ENCODE assay signal across 8 cellular contexts in genomic region chr22:42367980-42368378, GRCh38.
A peak's percentile ranks its signal among the peaks of the same experiment; 100 is the strongest.
DNase-seq lines count a peak whose midpoint lies in the region; ATAC-seq and TF ChIP-seq lines count a peak whose summit lies in the region.

No MANE protein-coding gene starts in this region.

- no peak overlapping the region for H2BK15ac ChIP-seq in H9 (ENCODE audit: low read depth, low read length)

- in situ Hi-C loops in mammary epithelial cell (cut with MboI; ENCODE audit: low sequenced_read_pairs in 2 of 2), result no loop called here

- no peaks in the 10 kb centered on the region for H3K9me3 ChIP-seq in A673 (ENCODE audit: low read depth, low read length, poor library complexity, severe bottlenecking)
- no peaks in the 10 kb centered on the region for H3K9me3 ChIP-seq in H9 (ENCODE audit: control insufficient read depth, low read depth, low read length)
- no peaks in the 10 kb centered on the region for H3K9me3 ChIP-seq in mammary epithelial cell (replicated peaks; ENCODE audit: insufficient read depth, low read length)
- no peaks in the 10 kb centered on the region for H3K9me3 ChIP-seq in mucosa of descending colon

- H2AK5ac ChIP-seq in H9 (ENCODE audit: insufficient read length, low read length), result no peak overlapping the region

- peaks cover 38% of the 10 kb centered on the region for H3K27me3 Mint-ChIP-seq in H9 (ENCODE audit: low read depth)

- H3K79me2 ChIP-seq in H9 (ENCODE audit: insufficient read depth, low read length), result peaks cover 2% of the 10 kb centered on the region; the same call in 1 of the 2 replicates
- H3K79me2 ChIP-seq in mammary epithelial cell (ENCODE audit: insufficient read depth, low read length), result no peaks in the 10 kb centered on the region

- H3K23me2 ChIP-seq in H9 (ENCODE audit: insufficient read length, low read depth, low read length, poor library complexity, severe bottlenecking), result peaks cover 14% of the 10 kb centered on the region

- H3K56ac ChIP-seq in H9 (ENCODE audit: insufficient read length, low read depth, low read length), result no peak overlapping the region

- peaks cover 0 to 7% (median 3%) of the 10 kb centered on the region in 3 experiments; a peak in 3 of 7 replicates for H3K36me3 Mint-ChIP-seq in H9 (ENCODE audit: insufficient read depth in 1 of 3, low read depth in 3 of 3)

- peak overlapping the region; percentile 71 to 86 for H3K4me3 Mint-ChIP-seq in H9

- no peak overlapping the region for H4K91ac ChIP-seq in H9 (ENCODE audit: insufficient read length, low read depth, low read length)

- H3K27ac ChIP-seq in A673 (ENCODE audit: low read depth, low read length, poor library complexity, severe bottlenecking), result no peak overlapping the region
- H3K27ac ChIP-seq in H9 (ENCODE audit: insufficient read length, low read depth, low read length), result no peak overlapping the region
- no peak overlapping the region for H3K27ac ChIP-seq in mammary epithelial cell (ENCODE audit: insufficient read depth, low read depth, low read length)

- H3K36me3 ChIP-seq in A673 (ENCODE audit: insufficient read depth, low read length, poor library complexity, severe bottlenecking), result no peaks in the 10 kb centered on the region
- no peaks in the 10 kb centered on the region for H3K36me3 ChIP-seq in mammary epithelial cell (ENCODE audit: insufficient read depth, low read length)
- no peaks in the 10 kb centered on the region for H3K36me3 ChIP-seq in mucosa of descending colon (ENCODE audit: low read depth)

- H3K79me1 ChIP-seq in H9 (ENCODE audit: insufficient read depth, low read depth, low read length, poor library complexity, severe bottlenecking), result no peaks in the 10 kb centered on the region

- H3K27ac Mint-ChIP-seq in H9, result no peak overlapping the region; a peak in 1 of 7 replicates

- peak; percentile 1 for ATAC-seq in mucosa of descending colon
- ATAC-seq in HG03097 (IDR thresholded peaks at IDR 0.05; ENCODE audit: low FRiP score, unreplicated experiment), result no peak
- ATAC-seq in GM18861 (IDR thresholded peaks at IDR 0.05; ENCODE audit: unreplicated experiment), result no peak

- H3K23ac ChIP-seq in H9 (ENCODE audit: insufficient read length, low read depth, low read length), result no peak overlapping the region

- H4K5ac ChIP-seq in H9 (ENCODE audit: insufficient read length, low read depth, low read length), result no peak overlapping the region

- H3K9ac ChIP-seq in H9 (ENCODE audit: extremely low read depth, insufficient read length, low read length) (peak overlapping the region; percentile 45), mammary epithelial cell (ENCODE audit: insufficient read depth, low read length) (no peak overlapping the region)

- no peak overlapping the region for H3K4ac ChIP-seq in H9 (ENCODE audit: low read depth, low read length)

- peaks cover 5% of the 10 kb centered on the region for H3K27me3 ChIP-seq in A673 (replicated peaks; ENCODE audit: insufficient read depth, low read depth, low read length, poor library complexity)
- no peaks in the 10 kb centered on the region for H3K27me3 ChIP-seq in H9 (ENCODE audit: insufficient read depth, low read length)
- H3K27me3 ChIP-seq in mammary epithelial cell (ENCODE audit: insufficient read depth, low read length), result peaks cover 3% of the 10 kb centered on the region

- dilution Hi-C loops in mammary epithelial cell (cut with HindIII; ENCODE audit: low sequenced_read_pairs), result loop anchor here (5.0 kb wide), 1 partner anchor 36 kb away; no protein-coding TSS in a partner anchor

- H3K4me1 ChIP-seq in A673 (ENCODE audit: insufficient read depth, low read length, poor library complexity, severe bottlenecking), result peaks cover 46% of the 10 kb centered on the region
- peaks cover 13% of the 10 kb centered on the region; the same call in 1 of the 2 replicates for H3K4me1 ChIP-seq in H9 (ENCODE audit: insufficient read depth, low read length)
- peaks cover 21% of the 10 kb centered on the region for H3K4me1 ChIP-seq in mammary epithelial cell (ENCODE audit: insufficient read depth, low read length)
- peaks cover 6% of the 10 kb centered on the region for H3K4me1 ChIP-seq in mucosa of descending colon (ENCODE audit: low read depth)

- CTCF ChIA-PET in A673 (lab: Charles Lee), result no interaction called here
- CTCF ChIA-PET in mammary epithelial cell (lab: Charles Lee; ENCODE audit: low non-redundant PET), result no interaction called here

- no peaks in the 10 kb centered on the region for H4K20me1 ChIP-seq in H9 (ENCODE audit: control insufficient read depth, insufficient read depth, insufficient read length)
- H4K20me1 ChIP-seq in mammary epithelial cell (ENCODE audit: insufficient read depth, low read length), result no peaks in the 10 kb centered on the region

- H3K18ac ChIP-seq in H9 (ENCODE audit: insufficient read length, low read depth, low read length), result no peak overlapping the region

- H4K8ac ChIP-seq in H9 (replicated peaks; ENCODE audit: insufficient read length, low read depth, low read length), result no peak overlapping the region

- H2BK120ac ChIP-seq in H9 (ENCODE audit: low read depth, low read length, poor library complexity, severe bottlenecking), result no peak overlapping the region

- H3K4me1 Mint-ChIP-seq in H9, result peaks cover 55 to 68% of the 10 kb centered on the region in 2 experiments

- POLR2A ChIA-PET in A673 (lab: Charles Lee; ENCODE audit: low non-redundant PET), result no interaction called here

- H2BK20ac ChIP-seq in H9 (ENCODE audit: low read depth, low read length, poor library complexity, severe bottlenecking), result no peak overlapping the region

- H2BK12ac ChIP-seq in H9 (ENCODE audit: insufficient read length, low read depth, low read length), result no peak overlapping the region

- intact Hi-C loops in A673 (cut with micrococcal nuclease; ENCODE audit: unreplicated experiment) (loop anchor here (5.0 kb wide), 2 partner anchors 69 to 96 kb away; partner anchors contain the start of gene TCF20), mammary epithelial cell (cut with micrococcal nuclease) (loop anchor here (5.0 kb wide), 1 partner anchor 46 kb away; no protein-coding TSS in a partner anchor), mucosa of descending colon (cut with DNase I, micrococcal nuclease) (no loop called here)

- TF ChIP-seq CTCF in A673 (conservative IDR thresholded peaks at IDR 0.05; ENCODE audit: low read depth, low read length) (0 out of 2 replicates have a peak, but pooled peaks have one; percentile 9), H9 (conservative IDR thresholded peaks at IDR 0.05) (no peak), mammary epithelial cell (conservative IDR thresholded peaks at IDR 0.05 in 1 of 2, IDR thresholded peaks at IDR 0.05 in 1 of 2; ENCODE audit: extremely low read depth in 1 of 2, insufficient read depth in 1 of 2, low read depth in 1 of 2, low read length in 2 of 2) (no peak), mucosa of descending colon (IDR thresholded peaks at IDR 0.05) (no peak)

- H2AFZ ChIP-seq in H9 (ENCODE audit: low read length) (no peak overlapping the region), mammary epithelial cell (ENCODE audit: low read depth, low read length) (peak overlapping the region; percentile 74)

- DNase-seq in A673 (ENCODE audit: low spot score), result no peak
- DNase-seq in H9, result no peak
- DNase-seq in mammary epithelial cell, result no peak
- peak in 2 of 3 donors; percentile 26 to 54 for DNase-seq in mucosa of descending colon
- DNase-seq in cerebellar nuclear complex (lab: John Stamatoyannopoulos, UW), result no peak
- no peak for DNase-seq in NOMO-1 treated with dmso at 0.1 percent for 144 hours (lab: John Stamatoyannopoulos, UW; ENCODE audit: unreplicated experiment)

- H3K4me2 ChIP-seq in H9 (ENCODE audit: insufficient read depth, insufficient read length, low read length), result peak overlapping the region; percentile 99
- H3K4me2 ChIP-seq in mammary epithelial cell (ENCODE audit: insufficient read depth, low read depth, low read length), result peak overlapping the region; percentile 87

- H3K9me3 Mint-ChIP-seq in H9, result no peaks in the 10 kb centered on the region; a peak in 1 of 5 replicates

- WGBS in H9 (ENCODE audit: extremely low coverage, insufficient read length, low lambda C conversion rate), result no CpG with 5 or more reads among the region's 11 CpGs
- WGBS in mammary epithelial cell (ENCODE audit: low coverage, missing lambda C conversion rate), result 5% methylated on average over 9 of the region's 11 CpGs

- no peak overlapping the region for H2BK5ac ChIP-seq in H9 (ENCODE audit: insufficient read length, low read length)

- H3K14ac ChIP-seq in H9 (ENCODE audit: insufficient read depth, low read length), result peak overlapping the region; percentile 38; the same call in 1 of the 2 replicates

- BruUV-seq in A673 (replicated peaks; lab: Mats Ljungman, UMichigan), result no TSS peak
- BruUV-seq in mammary epithelial cell (replicated peaks; lab: Mats Ljungman, UMichigan), result no TSS peak

- no peak overlapping the region for H3T11ph ChIP-seq in H9 (ENCODE audit: low read length)

- H3K4me3 ChIP-seq in A673 (ENCODE audit: low read depth, low read length, poor library complexity, severe bottlenecking) (peak overlapping the region; percentile 65), mammary epithelial cell (replicated peaks in 1 of 3; ENCODE audit: insufficient read depth in 1 of 3, low read depth in 2 of 3, low read length in 3 of 3) (peak overlapping the region; percentile 53 to 87 (median 65)), mucosa of descending colon (no peak overlapping the region)

Comparison
In these comparisons a context has a peak if more than half of its experiments do, and no peak if none do; other contexts are left out.
1. DNase-seq: peak in mucosa of descending colon (2 of 3); none in A673 (single experiment), H9 (single experiment), mammary epithelial cell (single experiment), cerebellar nuclear complex (0 of 2) and NOMO-1 treated with dmso at 0.1 percent for 144 hours (single experiment).
2. intact Hi-C loops: an anchor here in A673 (5.0 kb wide) and mammary epithelial cell (5.0 kb wide); none called in mucosa of descending colon.